ENCODE assay signal across 27 cellular contexts in the genomic region with DNA sequence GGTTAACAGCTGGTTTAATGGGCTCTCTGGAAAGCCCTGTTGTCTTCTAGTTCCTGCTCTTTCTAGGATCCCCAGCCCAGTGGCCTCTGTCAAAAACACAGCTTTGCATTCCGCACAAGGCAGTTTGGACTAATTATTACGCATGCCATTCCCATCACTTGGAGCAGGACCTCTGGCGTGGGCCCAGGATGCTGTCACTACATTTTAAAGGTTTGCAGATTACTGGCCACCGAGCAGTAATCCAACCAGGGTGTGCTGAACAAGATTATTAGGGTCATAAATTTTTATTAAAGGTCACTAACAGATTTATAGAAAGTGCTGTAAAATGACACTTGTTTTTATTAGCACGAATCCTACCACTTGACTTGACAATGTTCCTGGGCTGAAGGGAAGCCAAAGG.
"Had no signal": no experiment of that assay in that cellular context is flagged by ENCODE, and none has a peak within 500 bp of the region (broad histone marks: within the 10 kb centered on the region; RNA-seq: fewer than 3 reads in every experiment).

No MANE protein-coding gene starts in this region.

- H3K27ac ChIP-seq: body of pancreas, colonic mucosa, gastroesophageal sphincter, left lung, neutrophil, thoracic aorta had no signal

- H3K4me3 Mint-ChIP-seq: activated CD4-positive, alpha-beta T cell treated with anti-CD3 and anti-CD28 coated beads, Interleukin-2, amount 10 ng/mL, durations not matched to agents 24 days and 14 days; activated CD8-positive, alpha-beta memory T cell treated with anti-CD3 and anti-CD28 coated beads, Interleukin-2, amount 10 ng/mL, durations not matched to agents 7 days and 5 days; activated CD8-positive, alpha-beta T cell treated with anti-CD3 and anti-CD28 coated beads, Interleukin-2, amount 10 ng/mL, durations not matched to agents 7 days and 5 days; activated naive CD8-positive, alpha-beta T cell; activated T-cell treated with anti-CD3 and anti-CD28 coated beads, Interleukin-2, amount 50 U/mL, for 72 hours; natural killer cell treated with Interleukin-12 subunit alpha and Interleukin-12 subunit beta and Interleukin-15 and Interleukin-18, amount 100 ng/mL, for 72 hours; stimulated activated effector memory CD8-positive, alpha-beta T cell treated with anti-CD3 and anti-CD28 coated beads, Interleukin-12 subunit alpha, Interleukin-12 subunit beta, amount 100 ng/mL, for 72 hours; stimulated activated naive CD8-positive, alpha-beta T cell treated with anti-CD3 and anti-CD28 coated beads, Interleukin-15, Interleukin-2, amounts not matched to agents 100 ng/mL and 50 ng/mL, for 24 hours; T-helper 17 cell had no signal

- H3K27me3 Mint-ChIP-seq: activated naive CD8-positive, alpha-beta T cell had no signal

- ATAC-seq: activated CD8-positive, alpha-beta memory T cell treated with anti-CD3 and anti-CD28 coated beads, Interleukin-2, amount 10 ng/mL, durations not matched to agents 7 days and 5 days; activated CD8-positive, alpha-beta T cell treated with anti-CD3 and anti-CD28 coated beads, Interleukin-2, amount 10 ng/mL, durations not matched to agents 7 days and 5 days; activated T-cell treated with anti-CD3 and anti-CD28 coated beads, Interleukin-2, amount 50 U/mL, for 72 hours; body of pancreas; gastroesophageal sphincter; left lung; mucosa of descending colon; natural killer cell treated with Interleukin-12 subunit alpha and Interleukin-12 subunit beta and Interleukin-15 and Interleukin-18, amount 100 ng/mL, for 72 hours; SK-N-SH treated with all-trans-retinoic acid at 6 μM for 48 hours; stimulated activated effector memory CD8-positive, alpha-beta T cell treated with anti-CD3 and anti-CD28 coated beads, Interleukin-12 subunit alpha, Interleukin-12 subunit beta, amount 100 ng/mL, for 72 hours; T-helper 17 cell had no signal

- H3K4me1 Mint-ChIP-seq: activated CD4-positive, alpha-beta T cell treated with anti-CD3 and anti-CD28 coated beads, Interleukin-2, amount 10 ng/mL, durations not matched to agents 24 days and 14 days; activated CD8-positive, alpha-beta memory T cell treated with anti-CD3 and anti-CD28 coated beads, Interleukin-2, amount 10 ng/mL, durations not matched to agents 7 days and 5 days had no signal

- DNase-seq: activated CD4-positive, alpha-beta T cell treated with anti-CD3 and anti-CD28 coated beads, Interleukin-2, amount 10 ng/mL, durations not matched to agents 24 days and 14 days; activated CD4-positive, CD25-positive, alpha-beta regulatory T cell treated with anti-CD3 and anti-CD28 coated beads, Interleukin-2, amount 50 U/mL, for 72 hours; activated CD8-positive, alpha-beta memory T cell treated with anti-CD3 and anti-CD28 coated beads, Interleukin-2, amount 10 ng/mL, durations not matched to agents 7 days and 5 days; activated CD8-positive, alpha-beta T cell treated with anti-CD3 and anti-CD28 coated beads, Interleukin-2, amount 10 ng/mL, durations not matched to agents 7 days and 5 days; activated naive CD4-positive, alpha-beta T cell treated with Interleukin-2 at 50 U/mL for 16 hours; activated T-cell treated with anti-CD3 and anti-CD28 coated beads, Interleukin-2, amount 50 U/mL, for 72 hours; body of pancreas; cerebellar nuclear complex; colonic mucosa; effector CD8-positive, alpha-beta T cell; erythroblast; hippocampal formation; kidney; left lung; mucosa of descending colon; stimulated activated CD4-positive, alpha-beta T cell treated with anti-CD3 and anti-CD28 coated beads, Interleukin-4, amount 100 ng/mL, for 24 hours; T-helper 17 cell; T1000; trophoblast cell had no signal

- H3K9me3 ChIP-seq: body of pancreas, colonic mucosa, gastroesophageal sphincter, left lung, mucosa of descending colon, neutrophil, thoracic aorta had no signal

- H3K4me3 ChIP-seq: body of pancreas, colonic mucosa, gastroesophageal sphincter, left lung, mucosa of descending colon, thoracic aorta had no signal

- H3K9me3 Mint-ChIP-seq: activated CD4-positive, alpha-beta T cell treated with anti-CD3 and anti-CD28 coated beads, Interleukin-2, amount 10 ng/mL, durations not matched to agents 24 days and 14 days; activated T-cell treated with anti-CD3 and anti-CD28 coated beads, Interleukin-2, amount 50 U/mL, for 72 hours; natural killer cell treated with Interleukin-12 subunit alpha and Interleukin-12 subunit beta and Interleukin-15 and Interleukin-18, amount 100 ng/mL, for 72 hours; stimulated activated effector memory CD8-positive, alpha-beta T cell treated with anti-CD3 and anti-CD28 coated beads, Interleukin-12 subunit alpha, Interleukin-12 subunit beta, amount 100 ng/mL, for 72 hours; stimulated activated naive CD8-positive, alpha-beta T cell treated with anti-CD3 and anti-CD28 coated beads, Interleukin-15, Interleukin-2, amounts not matched to agents 100 ng/mL and 50 ng/mL, for 24 hours had no signal

- H3K36me3 ChIP-seq: colonic mucosa, gastroesophageal sphincter, left lung, neutrophil, thoracic aorta had no signal

- H3K27me3 ChIP-seq: body of pancreas, colonic mucosa had no signal

- H3K27ac Mint-ChIP-seq: activated CD4-positive, alpha-beta T cell treated with anti-CD3 and anti-CD28 coated beads, Interleukin-2, amount 10 ng/mL, durations not matched to agents 24 days and 14 days; activated CD8-positive, alpha-beta memory T cell treated with anti-CD3 and anti-CD28 coated beads, Interleukin-2, amount 10 ng/mL, durations not matched to agents 7 days and 5 days; activated CD8-positive, alpha-beta T cell treated with anti-CD3 and anti-CD28 coated beads, Interleukin-2, amount 10 ng/mL, durations not matched to agents 7 days and 5 days; activated naive CD8-positive, alpha-beta T cell; activated T-cell treated with anti-CD3 and anti-CD28 coated beads, Interleukin-2, amount 50 U/mL, for 72 hours; natural killer cell treated with Interleukin-12 subunit alpha and Interleukin-12 subunit beta and Interleukin-15 and Interleukin-18, amount 100 ng/mL, for 72 hours; stimulated activated effector memory CD8-positive, alpha-beta T cell treated with anti-CD3 and anti-CD28 coated beads, Interleukin-12 subunit alpha, Interleukin-12 subunit beta, amount 100 ng/mL, for 72 hours; stimulated activated naive CD8-positive, alpha-beta T cell treated with anti-CD3 and anti-CD28 coated beads, Interleukin-15, Interleukin-2, amounts not matched to agents 100 ng/mL and 50 ng/mL, for 24 hours; T-helper 17 cell had no signal

- H3K36me3 Mint-ChIP-seq: activated CD8-positive, alpha-beta memory T cell treated with anti-CD3 and anti-CD28 coated beads, Interleukin-2, amount 10 ng/mL, durations not matched to agents 7 days and 5 days; activated naive CD8-positive, alpha-beta T cell; natural killer cell treated with Interleukin-12 subunit alpha and Interleukin-12 subunit beta and Interleukin-15 and Interleukin-18, amount 100 ng/mL, for 72 hours; stimulated activated effector memory CD8-positive, alpha-beta T cell treated with anti-CD3 and anti-CD28 coated beads, Interleukin-12 subunit alpha, Interleukin-12 subunit beta, amount 100 ng/mL, for 72 hours had no signal

- H3K4me1 ChIP-seq: body of pancreas, colonic mucosa, gastroesophageal sphincter, left lung had no signal
